1 cellular context compared by ENCODE assay signal in the genomic region with DNA sequence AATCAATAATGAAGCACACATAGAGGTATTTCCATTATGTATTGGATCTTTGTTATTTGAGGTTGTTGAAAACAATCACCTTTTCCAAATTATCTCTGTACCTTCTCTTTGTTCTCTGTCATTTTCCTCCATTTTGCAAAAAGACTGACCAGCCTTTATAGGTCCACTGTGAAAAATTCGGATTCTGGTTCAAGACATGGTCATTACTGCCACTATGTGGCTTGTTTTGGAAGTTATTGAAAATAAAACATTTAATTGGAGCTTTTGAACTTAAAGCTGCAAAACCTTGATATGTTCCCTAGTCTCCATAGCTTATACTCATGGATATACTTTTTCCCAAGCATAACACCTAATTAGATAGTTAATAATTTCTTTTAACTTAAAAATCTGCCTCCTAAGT.
TF ChIP-seq lines count a peak whose summit lies in the region.

No MANE protein-coding gene starts in this region.

TF ChIP-seq in Ishikawa, 13 proteins besides CTCF, POLR2A, EP300 and RAD21 (continued from another document):
- TF ChIP-seq REST (IDR thresholded peaks at IDR 0.05; ENCODE audit: low read depth) (no peak), TEAD4 (IDR thresholded peaks at IDR 0.05) (no peak), NFIC (IDR thresholded peaks at IDR 0.05) (no peak), CREB1 (IDR thresholded peaks at IDR 0.05; ENCODE audit: low read depth) (no peak), ZBTB7A (IDR thresholded peaks at IDR 0.05; ENCODE audit: low read depth) (no peak)
